8 cellular contexts compared by ENCODE assay signal in the genomic region with DNA sequence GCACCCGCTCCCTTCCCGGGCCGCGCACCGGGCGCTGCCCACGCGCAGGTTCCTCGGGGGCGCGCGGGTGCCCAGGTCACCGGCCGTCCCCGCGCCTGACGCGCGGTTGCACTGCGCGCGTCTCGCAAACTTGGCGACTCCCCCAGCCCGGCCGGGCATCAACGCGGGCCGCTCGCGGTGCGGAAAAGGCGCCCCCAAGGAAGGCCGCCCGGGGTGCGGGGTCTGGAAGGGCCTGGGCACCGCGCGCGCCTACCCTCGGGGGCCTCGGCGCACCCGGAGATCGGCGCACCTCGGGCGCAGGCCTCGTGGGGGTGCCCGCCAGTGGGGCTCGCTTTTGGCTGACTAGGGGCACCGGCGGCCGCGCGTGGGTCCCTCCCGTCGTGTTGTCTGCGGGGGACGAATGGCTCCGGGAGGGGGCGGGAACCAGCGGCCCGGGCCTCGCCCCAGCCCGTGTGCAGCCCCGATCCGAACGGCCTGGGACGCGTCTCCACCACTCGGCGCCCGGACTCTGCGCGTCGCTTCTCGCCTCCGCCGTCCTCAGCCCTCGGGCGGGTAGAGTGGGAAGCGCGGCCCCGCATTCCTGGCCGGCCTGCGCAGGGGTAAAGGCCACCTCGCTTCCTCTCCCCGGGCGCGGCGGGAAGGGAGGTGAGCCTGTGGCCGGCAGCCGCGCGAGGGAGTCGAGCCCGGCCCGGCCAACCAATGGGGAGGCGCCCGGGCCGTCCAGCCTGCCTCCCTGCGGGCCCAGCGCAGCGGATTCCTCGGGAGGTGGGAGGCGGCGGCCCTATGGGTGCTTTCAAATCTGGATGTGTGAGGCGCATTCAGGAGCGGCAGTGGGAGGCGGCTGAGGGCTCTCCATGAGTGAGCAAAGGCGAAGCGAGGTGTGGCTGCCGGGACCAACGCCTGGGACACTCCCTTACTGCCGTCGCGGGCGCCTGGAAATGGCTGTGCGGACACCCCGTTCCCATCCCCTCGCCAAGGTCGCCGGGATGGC. TPM values are rescaled to one million over a fixed set of nuclear protein-coding genes. Genes with fewer than 3 reads are reported as not detected.
DNase-seq lines count a peak whose midpoint lies in the region; ATAC-seq, FAIRE-seq and TF ChIP-seq lines count a peak whose summit lies in the region.

No MANE protein-coding gene starts in this region.

- H3K27me3 Mint-ChIP-seq in neural crest cell (ENCODE audit: low read depth), result peaks cover 14% of the 10 kb centered on the region

- peak; percentile 61 for DNase-seq in GM10266 (ENCODE audit: extremely low spot score)
- no peak for DNase-seq in LNCaP clone FGC (ENCODE audit: low read depth)
- no peak for DNase-seq in neural crest cell (ENCODE audit: low read depth, low spot score)
- DNase-seq in HUDEP-2 (lab: John Stamatoyannopoulos, UW; ENCODE audit: unreplicated experiment in 76 of 76), result no peak
- DNase-seq in HTR-8/SVneo (ENCODE audit: insufficient read length, low spot score), result no peak

- H3K27me3 ChIP-seq in esophagus (ENCODE audit: control insufficient read depth in 1 of 2, insufficient read depth in 2 of 2, low read length in 2 of 2), result peaks cover 0 to 5% of the 10 kb centered on the region in 2 donors

- 7 to 8% methylated on average over 103 to 124 of the region's 124 CpGs for WGBS in esophagus, 2 donors

- no peaks in the 10 kb centered on the region for H3K9me3 ChIP-seq in esophagus (ENCODE audit: control insufficient read depth in 2 of 2, insufficient read depth in 1 of 2, low read depth in 1 of 2, low read length in 1 of 2)

- peaks cover 33% of the 10 kb centered on the region for H3K4me1 Mint-ChIP-seq in neural crest cell

- peak overlapping the region; percentile 65 for H3K4me3 Mint-ChIP-seq in neural crest cell

- peak overlapping the region; percentile 33 for H3K4me3 ChIP-seq in LNCaP clone FGC (ENCODE audit: low read depth, low read length)
- H3K4me3 ChIP-seq in esophagus (ENCODE audit: low read depth in 1 of 2, low read length in 2 of 2), result peak overlapping the region; percentile 55 to 72

- peak overlapping the region; percentile 48 to 62 for H3K27ac ChIP-seq in esophagus (ENCODE audit: low read depth in 2 of 2, low read length in 1 of 2)

- peaks cover 0 to 3% of the 10 kb centered on the region in 2 donors for H3K4me1 ChIP-seq in esophagus (ENCODE audit: control insufficient read depth in 2 of 2, insufficient read depth in 2 of 2, low read length in 1 of 2)

- H3K9me3 Mint-ChIP-seq in neural crest cell, result no peaks in the 10 kb centered on the region

- TF ChIP-seq CTCF in GM10266 (IDR thresholded peaks at IDR 0.05; ENCODE audit: control insufficient read depth, insufficient read depth, low read depth, missing control alignments) (no peak), LNCaP clone FGC (IDR thresholded peaks at IDR 0.05; ENCODE audit: control insufficient read depth, extremely low read depth, insufficient read depth) (no peak), neural crest cell (conservative IDR thresholded peaks at IDR 0.05) (no peak)

- no peaks in the 10 kb centered on the region for H3K36me3 Mint-ChIP-seq in neural crest cell (ENCODE audit: low read depth)

- no peak for FAIRE-seq in HTR-8/SVneo (lab: Jason Lieb, UNC)

- no peak for ATAC-seq in HG03342 (IDR thresholded peaks at IDR 0.05; ENCODE audit: unreplicated experiment)
- ATAC-seq in HG03469 (IDR thresholded peaks at IDR 0.05; ENCODE audit: unreplicated experiment), result no peak

- no peak overlapping the region for H3K27ac Mint-ChIP-seq in neural crest cell (ENCODE audit: unreplicated experiment)

- H3K36me3 ChIP-seq in esophagus (ENCODE audit: control insufficient read depth in 2 of 2, insufficient read depth in 2 of 2, low read length in 1 of 2), result no peaks in the 10 kb centered on the region

RNA-seq across cellular contexts. Expression of a gene that starts 0.9 kb away (rescaled TPM):
- polyA plus RNA-seq in esophagus, result 1 to 10 TPM in 1 of 2 donors, under 1 TPM in 1; 0.68 to 1.0 TPM
- 23.7 and 23.8 TPM in 2 replicates for total RNA-seq in neural crest cell

RNA-seq across cellular contexts. Expression of a gene that starts 29.3 kb away (rescaled TPM):
- under 1 TPM; 0.42 to 0.92 TPM for polyA plus RNA-seq in esophagus
- total RNA-seq in neural crest cell, result not detected in 2 replicates

RNA-seq across cellular contexts. Expression of a gene that starts 33.1 kb away (rescaled TPM):
- 100 to 1,000 TPM in 1 of 2 donors, 10 to 100 TPM in 1; 82.0 to 107 TPM for polyA plus RNA-seq in esophagus
- 57.4 and 58.2 TPM in 2 replicates for total RNA-seq in neural crest cell
